9 cellular contexts compared by ENCODE assay signal in genomic region chr2:190320696-190321095, GRCh38. TPM values are rescaled to one million over a fixed set of nuclear protein-coding genes. Genes with fewer than 3 reads are reported as not detected.
DNase-seq lines count a peak whose midpoint lies in the region; ATAC-seq, FAIRE-seq and TF ChIP-seq lines count a peak whose summit lies in the region.
"Had no signal": no experiment of that assay in that cellular context is flagged by ENCODE, and none has a peak within 500 bp of the region (broad histone marks: within the 10 kb centered on the region; RNA-seq: fewer than 3 reads in every experiment).

No MANE protein-coding gene starts in this region.

- no peaks in the 10 kb centered on the region for H3K79me2 ChIP-seq in OCI-LY1 (ENCODE audit: insufficient read depth, low read length)

- FAIRE-seq in small intestine (lab: Jason Lieb, UNC), result no peak

- peak overlapping the region; percentile 100 for H3K4me3 Mint-ChIP-seq in CD8-positive, alpha-beta T cell

- no peaks in the 10 kb centered on the region for H3F3A ChIP-seq in OCI-LY1 (ENCODE audit: insufficient read depth, low read length)

- peak overlapping the region; percentile 75 for H3K4me2 ChIP-seq in OCI-LY1 (ENCODE audit: low read length)

- no peaks in the 10 kb centered on the region for H3K9me3 Mint-ChIP-seq in CD8-positive, alpha-beta T cell

- TF ChIP-seq CTCF in CD8-positive, alpha-beta T cell (IDR thresholded peaks at IDR 0.05), result no peak
- TF ChIP-seq CTCF in OCI-LY1 (IDR thresholded peaks at IDR 0.05; ENCODE audit: low read length) (no peak), breast epithelium (IDR thresholded peaks at IDR 0.05) (no peak), prostate gland (IDR thresholded peaks at IDR 0.05) (no peak)

- H4K20me1 ChIP-seq in OCI-LY1 (ENCODE audit: insufficient read depth, low read length), result no peaks in the 10 kb centered on the region

- peaks cover 8% of the 10 kb centered on the region for H3K36me3 Mint-ChIP-seq in CD8-positive, alpha-beta T cell

- WGBS in prostate gland, result 97% methylated on average over 4 of the region's 4 CpGs
- WGBS in small intestine, 3 donors, result 57 to 75% (median 74%) methylated on average over 4 of the region's 4 CpGs

- ATAC-seq in CD8-positive, alpha-beta T cell, result no peak
- ATAC-seq in GM18519 (IDR thresholded peaks at IDR 0.05; ENCODE audit: low FRiP score, unreplicated experiment), result no peak

- H2AFZ ChIP-seq in OCI-LY1 (ENCODE audit: low read length), result no peak overlapping the region; the same call in 1 of the 2 replicates

- H3K36me3 ChIP-seq in CD8-positive, alpha-beta T cell (ENCODE audit: insufficient read depth, low read length), result no peaks in the 10 kb centered on the region
- no peaks in the 10 kb centered on the region for H3K36me3 ChIP-seq in OCI-LY1 (ENCODE audit: insufficient read depth, low read length)
- H3K36me3 ChIP-seq in breast epithelium, result no peaks in the 10 kb centered on the region
- no peaks in the 10 kb centered on the region for H3K36me3 ChIP-seq in prostate gland
- no peaks in the 10 kb centered on the region for H3K36me3 ChIP-seq in small intestine (ENCODE audit: control insufficient read depth in 2 of 2, insufficient read depth in 2 of 2, low read length in 2 of 2)

- POLR2A ChIA-PET in CD8-positive, alpha-beta T cell (lab: Charles Lee), result interaction anchor here (1.2 to 2.2 kb wide), 2 partner anchors 23 to 39 kb away, joined by 3 to 5 read pairs; partner anchors contain the start of gene INPP1

- TF ChIP-seq POLR2A in breast epithelium (IDR thresholded peaks at IDR 0.05) (no peak), prostate gland (IDR thresholded peaks at IDR 0.05) (no peak)

- peaks cover 19% of the 10 kb centered on the region for H3K4me1 ChIP-seq in CD8-positive, alpha-beta T cell (ENCODE audit: insufficient read depth, low read length)
- H3K4me1 ChIP-seq in OCI-LY1 (ENCODE audit: insufficient read depth, low read length, severe bottlenecking) (peaks cover 39% of the 10 kb centered on the region), breast epithelium (peaks cover 0 to 10% of the 10 kb centered on the region in 2 donors), prostate gland (replicated peaks) (no peaks in the 10 kb centered on the region), small intestine (ENCODE audit: control insufficient read depth in 2 of 2, insufficient read depth in 1 of 2, low read depth in 1 of 2, low read length in 1 of 2) (peaks cover 0 to 2% of the 10 kb centered on the region in 2 donors)

- no peak overlapping the region; the same call in 1 of the 2 replicates for H3K9ac ChIP-seq in OCI-LY1 (ENCODE audit: low read length)

- H3K4me3 ChIP-seq in CD8-positive, alpha-beta T cell (ENCODE audit: low read depth, low read length), result no peak overlapping the region
- H3K4me3 ChIP-seq in OCI-LY1 (ENCODE audit: low read depth, low read length, poor library complexity, severe bottlenecking) (peak overlapping the region; percentile 70), breast epithelium (no peak overlapping the region), prostate gland (no peak overlapping the region), small intestine (ENCODE audit: low read depth in 1 of 2, low read length in 2 of 2) (no peak overlapping the region)

- intact Hi-C loops in CD8-positive, alpha-beta T cell (cut with DNase I, micrococcal nuclease), result loop anchor here in 1 of 2 experiments (1.0 to 2.0 kb wide), 2 partner anchors 52 to 660 kb away; partner anchors contain the start of gene ASNSD1
- intact Hi-C loops in breast epithelium (cut with DNase I; ENCODE audit: low total_unique reads), result no loop called here
- intact Hi-C loops in prostate gland (cut with DNase I), result no loop called here

- no peak for DNase-seq in CD8-positive, alpha-beta T cell
- DNase-seq in breast epithelium (ENCODE audit: low spot score in 2 of 2) (no peak), prostate gland (ENCODE audit: low spot score) (no peak), NCI-H128 (lab: John Stamatoyannopoulos, UW; ENCODE audit: unreplicated experiment) (no peak), small intestine (no peak), H4 (ENCODE audit: low spot score) (no peak)
- DNase-seq: NCI-H774 had no signal

- H3K27ac ChIP-seq in CD8-positive, alpha-beta T cell (ENCODE audit: low read depth, low read length), result no peak overlapping the region
- H3K27ac ChIP-seq in OCI-LY1 (ENCODE audit: low read depth, low read length, poor library complexity, severe bottlenecking) (no peak overlapping the region), breast epithelium (peak overlapping the region; percentile 90 to 95), prostate gland (peak overlapping the region; percentile 93 to 95), small intestine (ENCODE audit: low read depth in 1 of 2, low read length in 1 of 2) (peak overlapping the region in 1 of 2 donors; percentile 17)

- CTCF ChIA-PET in CD8-positive, alpha-beta T cell (lab: Charles Lee), result interaction anchor here (0.9 to 1.7 kb wide), 2 partner anchors 10 to 35 kb away, joined by 3 to 4 read pairs; no protein-coding TSS in a partner anchor

- H3K9me2 ChIP-seq in OCI-LY1 (ENCODE audit: low read depth, low read length), result no peaks in the 10 kb centered on the region

- peaks cover 43% of the 10 kb centered on the region for H3K4me1 Mint-ChIP-seq in CD8-positive, alpha-beta T cell (ENCODE audit: low read depth)

- H3K27me3 ChIP-seq in CD8-positive, alpha-beta T cell (ENCODE audit: insufficient read depth, low read length), result no peaks in the 10 kb centered on the region
- H3K27me3 ChIP-seq in OCI-LY1 (ENCODE audit: insufficient read depth, low read length), result no peaks in the 10 kb centered on the region
- H3K27me3 ChIP-seq in breast epithelium, result no peaks in the 10 kb centered on the region
- no peaks in the 10 kb centered on the region for H3K27me3 ChIP-seq in prostate gland (replicated peaks; ENCODE audit: insufficient read depth)
- H3K27me3 ChIP-seq in small intestine (ENCODE audit: control insufficient read depth in 2 of 2, insufficient read depth in 2 of 2, low read length in 2 of 2), result no peaks in the 10 kb centered on the region

- no peaks in the 10 kb centered on the region for H3K9me3 ChIP-seq in CD8-positive, alpha-beta T cell (ENCODE audit: low read length)
- H3K9me3 ChIP-seq in OCI-LY1 (ENCODE audit: low read length), result no peaks in the 10 kb centered on the region
- no peaks in the 10 kb centered on the region for H3K9me3 ChIP-seq in breast epithelium
- no peaks in the 10 kb centered on the region for H3K9me3 ChIP-seq in prostate gland
- H3K9me3 ChIP-seq in small intestine (ENCODE audit: control insufficient read depth, low read depth), result no peaks in the 10 kb centered on the region

- peak overlapping the region; percentile 98 for H3K27ac Mint-ChIP-seq in CD8-positive, alpha-beta T cell

- peaks cover 6% of the 10 kb centered on the region for H3K27me3 Mint-ChIP-seq in CD8-positive, alpha-beta T cell (ENCODE audit: low read depth)

RNA-seq across cellular contexts. Expression of gene HIBCH, which starts 1.1 kb away (rescaled TPM):
- 1 to 10 TPM; 3.7 to 5.8 TPM for total RNA-seq in CD8-positive, alpha-beta T cell
- total RNA-seq in breast epithelium (10 to 100 TPM; 22.2 to 31.8 (median 22.9) TPM), prostate gland (10 to 100 TPM; 25.3 to 27.8 TPM)
- 10 to 100 TPM; 27.0 to 45.5 (median 28.6) TPM for polyA plus RNA-seq in small intestine
- 13.2 and 15.4 TPM in 2 replicates for total RNA-seq in H4 (2014; rRNA removed; shearing (Covaris generic))

RNA-seq across cellular contexts. Expression of gene INPP1, which starts 22.7 kb away (rescaled TPM):
- 1 to 10 TPM; 1.6 to 2.9 TPM for total RNA-seq in CD8-positive, alpha-beta T cell
- total RNA-seq in breast epithelium (10 to 100 TPM in 2 of 3 donors, 1 to 10 TPM in 1; 7.4 to 24.3 (median 15.5) TPM), prostate gland (10 to 100 TPM; 13.0 to 34.4 TPM)
- 10 to 100 TPM; 32.8 to 77.2 (median 74.6) TPM for polyA plus RNA-seq in small intestine
- 6.5 and 15.1 TPM in 2 replicates for total RNA-seq in H4 (2014; rRNA removed; shearing (Covaris generic))

Comparison
In these comparisons a context has a peak if more than half of its experiments do, and no peak if none do; other contexts are left out.
1. H3K27ac ChIP-seq: peak in breast epithelium (2 of 2) and prostate gland (2 of 2); none in CD8-positive, alpha-beta T cell (single experiment) and OCI-LY1 (single experiment).